8 cellular contexts compared by ENCODE assay signal in the genomic region with DNA sequence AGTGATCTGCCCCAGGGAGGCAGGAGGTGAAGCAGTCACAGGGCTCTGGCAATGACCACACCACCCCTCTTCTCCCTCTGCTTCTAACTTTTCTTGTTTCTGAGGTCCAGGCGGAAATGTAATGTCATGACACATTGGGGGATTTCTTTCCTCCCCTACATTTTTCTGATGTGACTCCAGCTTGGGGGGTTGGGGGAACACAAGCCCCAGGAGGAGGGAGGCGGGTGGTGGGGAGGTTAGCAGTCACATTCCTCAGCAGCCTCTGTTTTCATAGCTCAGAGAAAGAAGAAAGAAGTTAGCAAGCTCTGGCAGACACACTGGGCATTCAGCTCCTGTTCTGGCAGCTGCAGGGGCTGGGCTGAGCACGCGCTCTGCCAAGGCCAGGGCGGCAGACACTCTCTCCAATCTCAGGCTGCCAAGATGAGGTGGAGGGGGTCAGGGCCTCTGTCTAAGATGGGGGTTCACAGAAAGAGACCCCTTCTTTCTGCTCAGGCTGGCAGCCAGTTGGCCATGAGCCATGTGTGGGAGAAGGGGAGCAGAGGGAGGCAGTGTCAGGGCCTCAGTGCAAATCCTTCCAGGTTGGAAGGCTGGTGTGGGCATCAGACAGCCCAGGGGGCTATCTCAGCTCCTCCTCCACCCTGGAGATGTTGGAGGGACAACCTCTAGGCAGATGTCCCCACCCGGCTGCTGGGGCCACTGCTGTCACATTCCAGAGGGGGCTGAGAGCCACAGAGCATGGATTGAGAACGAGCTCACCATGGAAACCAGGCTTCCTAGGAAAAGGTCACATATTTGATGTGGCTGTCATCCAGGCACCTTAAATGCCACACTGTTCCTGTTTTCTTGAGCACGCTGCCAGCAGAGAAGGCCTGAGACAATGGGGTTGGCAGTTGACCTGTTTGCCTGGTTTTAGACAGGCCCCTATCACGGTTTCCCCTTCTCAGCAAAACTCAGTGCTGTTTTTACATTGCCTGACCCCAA. TPM values are rescaled to one million over a fixed set of nuclear protein-coding genes. Genes with fewer than 3 reads are reported as not detected.
DNase-seq lines count a peak whose midpoint lies in the region; ATAC-seq and TF ChIP-seq lines count a peak whose summit lies in the region.

No MANE protein-coding gene starts in this region.

- DNase-seq in Caki2 (ENCODE audit: low read depth) (peak; percentile 71), RWPE2 (ENCODE audit: low spot score) (peak; percentile 79), foreskin melanocyte (peak; percentile 51), posterior vena cava (ENCODE audit: low spot score) (peak; percentile 76), NCI-H1694 (lab: John Stamatoyannopoulos, UW) (no peak), NCI-H82 (lab: John Stamatoyannopoulos, UW) (no peak)
- DNase-seq in stimulated activated CD4-positive, alpha-beta T cell treated with anti-CD3 and anti-CD28 coated beads, Interleukin-15, amount 100 ng/mL, for 24 hours, result no peak
- DNase-seq in activated effector memory CD4-positive, alpha-beta T cell treated with anti-CD3 and anti-CD28 coated beads, Interleukin-2, amount 50 U/mL, for 16 hours, result no peak

- in situ Hi-C loops in Caki2 (cut with HindIII; ENCODE audit: low pct_unique_long_range_greater_than_20kb, low sequenced_read_pairs), result no loop called here

- no peak for TF ChIP-seq CTCF in RWPE2 (IDR thresholded peaks at IDR 0.05; ENCODE audit: poor library complexity, severe bottlenecking)

- no peaks in the 10 kb centered on the region for H3K27me3 ChIP-seq in RWPE2 (ENCODE audit: insufficient read depth, poor library complexity, severe bottlenecking)

- H3K9me3 ChIP-seq in RWPE2 (ENCODE audit: severe bottlenecking), result no peaks in the 10 kb centered on the region

- H3K36me3 ChIP-seq in RWPE2 (ENCODE audit: low read depth), result no peaks in the 10 kb centered on the region

- H3K27ac ChIP-seq in RWPE2 (ENCODE audit: poor library complexity, severe bottlenecking), result peak overlapping the region; percentile 62

- ATAC-seq in RWPE2 (ENCODE audit: low read depth), result peak; percentile 73

- no peak overlapping the region for H3K4me3 ChIP-seq in RWPE2 (ENCODE audit: severe bottlenecking)

- intact Hi-C loops in posterior vena cava (cut with DNase I), result no loop called here

- peaks cover 25% of the 10 kb centered on the region for H3K4me1 ChIP-seq in RWPE2 (ENCODE audit: insufficient read depth, poor library complexity, severe bottlenecking)

RNA-seq across cellular contexts. Expression of a gene that starts 20.1 kb away (rescaled TPM):
- 149 and 150 TPM in 2 replicates for total RNA-seq in Caki2 (2014; rRNA removed; shearing (Covaris generic); ENCODE audit: low replicate concordance)
- 10 to 100 TPM; 38.2 to 46.2 TPM for total RNA-seq in posterior vena cava

RNA-seq across cellular contexts. Expression of a gene that starts 23.4 kb away (rescaled TPM):
- total RNA-seq in Caki2 (2014; rRNA removed; shearing (Covaris generic); ENCODE audit: low replicate concordance), result 1.8 and 5.8 TPM in 2 replicates
- total RNA-seq in posterior vena cava, result 1 to 10 TPM; 6.9 to 9.5 TPM

RNA-seq across cellular contexts. Expression of a gene that starts 37.0 kb away (rescaled TPM):
- not detected in 2 replicates for total RNA-seq in Caki2 (2014; rRNA removed; shearing (Covaris generic); ENCODE audit: low replicate concordance)
- not detected for total RNA-seq in posterior vena cava

Comparison
In these comparisons a context has a peak if more than half of its experiments do, and no peak if none do; other contexts are left out.
1. DNase-seq: peak in Caki2 (single experiment), RWPE2 (single experiment), foreskin melanocyte (single experiment) and posterior vena cava (single experiment); none in NCI-H1694 (single experiment), NCI-H82 (single experiment), stimulated activated CD4-positive, alpha-beta T cell treated with anti-CD3 and anti-CD28 coated beads, Interleukin-15, amount 100 ng/mL, for 24 hours (single experiment) and activated effector memory CD4-positive, alpha-beta T cell treated with anti-CD3 and anti-CD28 coated beads, Interleukin-2, amount 50 U/mL, for 16 hours (single experiment).